ENCODE assay signal across 9 cellular contexts in the genomic region with DNA sequence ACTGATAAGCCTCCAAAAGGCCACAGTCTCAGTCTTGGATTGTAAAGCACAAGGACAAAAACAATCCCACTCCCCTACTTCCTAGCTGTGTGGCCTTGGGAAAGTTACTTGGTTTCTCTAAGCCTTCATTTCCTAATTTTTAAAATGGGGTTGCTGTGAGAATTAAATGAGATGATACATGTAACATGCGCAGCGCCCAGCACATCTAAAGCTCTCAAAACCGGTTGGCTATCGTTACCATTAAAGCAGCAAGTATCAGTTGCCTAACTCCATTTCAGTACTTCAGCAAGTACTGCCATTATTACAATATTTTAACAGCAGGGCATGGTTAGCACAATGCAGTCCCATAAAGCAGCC. TPM values are rescaled to one million over a fixed set of nuclear protein-coding genes. Genes with fewer than 3 reads are reported as not detected.
A peak's percentile ranks its signal among the peaks of the same experiment; 100 is the strongest.
DNase-seq lines count a peak whose midpoint lies in the region; ATAC-seq and TF ChIP-seq lines count a peak whose summit lies in the region.
"Had no signal": no experiment of that assay in that cellular context is flagged by ENCODE, and none has a peak within 500 bp of the region (broad histone marks: within the 10 kb centered on the region; RNA-seq: fewer than 3 reads in every experiment).

No MANE protein-coding gene starts in this region.

- no peak for ATAC-seq in activated naive CD8-positive, alpha-beta T cell treated with anti-CD3 and anti-CD28 coated beads, Interleukin-2, amount 10 ng/mL, durations not matched to agents 7 days and 5 days (ENCODE audit: low read depth)
- ATAC-seq in gastrocnemius medialis: no peak
- ATAC-seq: effector memory CD8-positive, alpha-beta T cell had no signal

- H3K4me3 Mint-ChIP-seq in activated T-cell treated with anti-CD3 and anti-CD28 coated beads, Interleukin-2, amount 50 U/mL, for 24 hours: peak overlapping the region; percentile 74
- peak overlapping the region; percentile 86 for H3K4me3 Mint-ChIP-seq in activated naive CD8-positive, alpha-beta T cell treated with anti-CD3 and anti-CD28 coated beads, Interleukin-2, amount 10 ng/mL, durations not matched to agents 7 days and 5 days

- POLR2A ChIA-PET in activated naive CD8-positive, alpha-beta T cell treated with anti-CD3 and anti-CD28 coated beads, Interleukin-2, amount 10 ng/mL, durations not matched to agents 7 days and 5 days (lab: Charles Lee): interaction anchor here (1.0 kb wide), 1 partner anchor 71 kb away, joined by 3 read pairs; no protein-coding TSS in a partner anchor

- peak overlapping the region; percentile 81 for H3K4me3 ChIP-seq in iPS-20b (ENCODE audit: low read length)
- peak overlapping the region; percentile 49 to 66 for H3K4me3 ChIP-seq in stomach smooth muscle (ENCODE audit: low read length in 2 of 2)
- H3K4me3 ChIP-seq in gastrocnemius medialis: peak overlapping the region in 2 of 4 donors; percentile 53 to 54

- no peaks in the 10 kb centered on the region for H3K36me3 Mint-ChIP-seq in activated T-cell treated with anti-CD3 and anti-CD28 coated beads, Interleukin-2, amount 50 U/mL, for 24 hours (ENCODE audit: low read depth)
- H3K36me3 Mint-ChIP-seq in activated naive CD8-positive, alpha-beta T cell treated with anti-CD3 and anti-CD28 coated beads, Interleukin-2, amount 10 ng/mL, durations not matched to agents 7 days and 5 days: no peaks in the 10 kb centered on the region

- no peak overlapping the region for H3K27ac Mint-ChIP-seq in activated T-cell treated with anti-CD3 and anti-CD28 coated beads, Interleukin-2, amount 50 U/mL, for 24 hours
- H3K27ac Mint-ChIP-seq in activated naive CD8-positive, alpha-beta T cell treated with anti-CD3 and anti-CD28 coated beads, Interleukin-2, amount 10 ng/mL, durations not matched to agents 7 days and 5 days: no peak overlapping the region
- H3K27ac Mint-ChIP-seq: effector memory CD8-positive, alpha-beta T cell had no signal

- in situ Hi-C loops in gastrocnemius medialis (cut with MboI; ENCODE audit: low sequenced_read_pairs in 4 of 4): no loop called here

- TF ChIP-seq POLR2A in gastrocnemius medialis (IDR thresholded peaks at IDR 0.05): no peak

- H3K27me3 ChIP-seq in iPS-20b (ENCODE audit: insufficient read depth, low read length) (peaks cover 56% of the 10 kb centered on the region), stomach smooth muscle (ENCODE audit: control insufficient read depth in 1 of 2, insufficient read depth in 2 of 2, low read length in 2 of 2) (peaks cover 24 to 50% of the 10 kb centered on the region in 2 donors), gastrocnemius medialis (peaks cover 39 to 65% (median 48%) of the 10 kb centered on the region in 3 donors)

- intact Hi-C loops in gastrocnemius medialis (cut with DNase I; ENCODE audit: low total_unique reads): no loop called here

- H3K9me3 ChIP-seq in iPS-20b (ENCODE audit: insufficient read depth, low read depth, low read length) (no peaks in the 10 kb centered on the region), stomach smooth muscle (ENCODE audit: control insufficient read depth in 2 of 2, low read length in 2 of 2) (no peaks in the 10 kb centered on the region), gastrocnemius medialis (no peaks in the 10 kb centered on the region)

- no peaks in the 10 kb centered on the region for H3K36me3 ChIP-seq in iPS-20b (ENCODE audit: insufficient read depth, low read depth, low read length)
- H3K36me3 ChIP-seq in stomach smooth muscle (ENCODE audit: control insufficient read depth in 2 of 2, insufficient read depth in 2 of 2, low read length in 2 of 2): no peaks in the 10 kb centered on the region
- H3K36me3 ChIP-seq in gastrocnemius medialis: no peaks in the 10 kb centered on the region

- H3K27ac ChIP-seq in iPS-20b (ENCODE audit: low read length) (no peak overlapping the region), stomach smooth muscle (ENCODE audit: low read length) (no peak overlapping the region), gastrocnemius medialis (no peak overlapping the region)

- TF ChIP-seq CTCF in gastrocnemius medialis (IDR thresholded peaks at IDR 0.05 in 4 of 5, conservative IDR thresholded peaks at IDR 0.05 in 1 of 5): no peak

- H3K4me1 ChIP-seq in iPS-20b (ENCODE audit: insufficient read depth, low read length) (peaks cover 11% of the 10 kb centered on the region), stomach smooth muscle (ENCODE audit: control insufficient read depth, insufficient read depth, low read length) (peaks cover 13% of the 10 kb centered on the region), gastrocnemius medialis (peaks cover 0 to 13% of the 10 kb centered on the region in 2 donors)

- H3K27me3 Mint-ChIP-seq in activated T-cell treated with anti-CD3 and anti-CD28 coated beads, Interleukin-2, amount 50 U/mL, for 24 hours: peaks cover 72% of the 10 kb centered on the region
- H3K27me3 Mint-ChIP-seq in activated naive CD8-positive, alpha-beta T cell treated with anti-CD3 and anti-CD28 coated beads, Interleukin-2, amount 10 ng/mL, durations not matched to agents 7 days and 5 days: peaks cover 34% of the 10 kb centered on the region

- no peak for DNase-seq in activated T-cell treated with anti-CD3 and anti-CD28 coated beads, Interleukin-2, amount 50 U/mL, for 24 hours
- DNase-seq in activated T-cell treated with anti-CD3 and anti-CD28 coated beads for 4 hours (no peak), gastrocnemius medialis (no peak), NCI-H187 treated with DMSO at 0.1 percent for 48 hours (lab: John Stamatoyannopoulos, UW) (no peak)
- no peak for DNase-seq in activated naive CD8-positive, alpha-beta T cell treated with anti-CD3 and anti-CD28 coated beads, Interleukin-2, amount 10 ng/mL, durations not matched to agents 7 days and 5 days
- DNase-seq in stimulated activated CD4-positive, alpha-beta T cell treated with anti-CD3 and anti-CD28 coated beads, Interleukin-1b, Interleukin-23, amount 100 ng/mL, for 48 hours: no peak
- DNase-seq: effector memory CD8-positive, alpha-beta T cell had no signal

- H3K4me1 Mint-ChIP-seq in activated T-cell treated with anti-CD3 and anti-CD28 coated beads, Interleukin-2, amount 50 U/mL, for 24 hours (ENCODE audit: low read depth): peaks cover 20% of the 10 kb centered on the region
- peaks cover 20% of the 10 kb centered on the region for H3K4me1 Mint-ChIP-seq in activated naive CD8-positive, alpha-beta T cell treated with anti-CD3 and anti-CD28 coated beads, Interleukin-2, amount 10 ng/mL, durations not matched to agents 7 days and 5 days

- H3K9me3 Mint-ChIP-seq in activated T-cell treated with anti-CD3 and anti-CD28 coated beads, Interleukin-2, amount 50 U/mL, for 24 hours: no peaks in the 10 kb centered on the region
- H3K9me3 Mint-ChIP-seq in activated naive CD8-positive, alpha-beta T cell treated with anti-CD3 and anti-CD28 coated beads, Interleukin-2, amount 10 ng/mL, durations not matched to agents 7 days and 5 days: no peaks in the 10 kb centered on the region
- H3K9me3 Mint-ChIP-seq: effector memory CD8-positive, alpha-beta T cell had no signal

- H3K9ac ChIP-seq in iPS-20b (ENCODE audit: low read depth, low read length): peak overlapping the region; percentile 1; the same call in 1 of the 2 replicates
- H3K9ac ChIP-seq in stomach smooth muscle (ENCODE audit: low read length in 2 of 2): no peak overlapping the region

RNA-seq across cellular contexts. Expression of a gene that starts 1.9 kb away (rescaled TPM):
- total RNA-seq in activated naive CD8-positive, alpha-beta T cell treated with anti-CD3 and anti-CD28 coated beads, Interleukin-2, amount 10 ng/mL, durations not matched to agents 7 days and 5 days: under 1 TPM; 0.50 to 0.99 TPM
- under 1 TPM in 3 of 4 donors, not detected in 1; 0.18 to 0.31 (median 0.23) TPM for total RNA-seq in gastrocnemius medialis
